In genomic region chr2:49178656-49179055, GRCh38 we compare ENCODE assay signal across 3 cellular contexts. TPM values are rescaled to one million over a fixed set of nuclear protein-coding genes. Genes with fewer than 3 reads are reported as not detected.
"Had no signal": no experiment of that assay in that cellular context is flagged by ENCODE, and none has a peak within 500 bp of the region (broad histone marks: within the 10 kb centered on the region; RNA-seq: fewer than 3 reads in every experiment).

No MANE protein-coding gene starts in this region.

- ATAC-seq: GM12878 had no signal

- DNase-seq: GDM1, GF-D8 had no signal

- H3K4me3 ChIP-seq: GM12878 had no signal

RNA-seq across cellular contexts. Expression of gene FSHR, which starts 24.3 kb away (rescaled TPM):
- total RNA-seq: GM12878 had no signal
- polyA plus RNA-seq: GM12878 had no signal
